Comparison of ENCODE assay signal across 12 cellular contexts in the genomic region with DNA sequence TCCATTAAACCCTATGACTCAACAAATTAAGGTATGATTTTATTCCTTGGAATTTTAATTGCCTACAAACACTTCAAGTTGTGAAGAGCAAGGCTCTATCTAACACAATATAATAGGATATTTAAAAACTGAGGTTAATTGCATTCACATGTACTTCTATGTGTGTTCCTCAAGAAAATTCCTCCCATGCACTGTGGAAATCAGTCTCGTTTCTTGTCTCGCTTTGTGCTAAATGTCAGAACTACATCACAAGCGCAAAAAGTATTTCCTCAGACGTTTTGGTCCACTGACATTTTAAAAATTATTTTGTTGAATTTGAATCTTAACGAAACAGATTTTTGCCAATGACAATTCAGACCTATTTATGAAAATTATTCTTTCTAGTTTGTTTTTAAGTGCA.
"Had no signal": no experiment of that assay in that cellular context is flagged by ENCODE, and none has a peak within 500 bp of the region (broad histone marks: within the 10 kb centered on the region; RNA-seq: fewer than 3 reads in every experiment).

No MANE protein-coding gene starts in this region.

- DNase-seq: activated CD4-positive, alpha-beta T cell treated with anti-CD3 and anti-CD28 coated beads for 4 hours; activated CD8-positive, alpha-beta memory T cell treated with anti-CD3 and anti-CD28 coated beads, Interleukin-2, amount 50 U/mL, for 48 hours; activated CD8-positive, alpha-beta T cell treated with anti-CD3 and anti-CD28 coated beads, Interleukin-2, amount 10 ng/mL, durations not matched to agents 7 days and 5 days; activated naive CD4-positive, alpha-beta T cell treated with Interleukin-2 at 50 U/mL for 16 hours; body of pancreas; foreskin keratinocyte; heart left ventricle; kidney; left ventricle myocardium inferior; mesenchymal stem cell; T-helper 1 cell; WERI-Rb-1 had no signal

- H3K27ac Mint-ChIP-seq: activated CD8-positive, alpha-beta T cell treated with anti-CD3 and anti-CD28 coated beads, Interleukin-2, amount 10 ng/mL, durations not matched to agents 7 days and 5 days had no signal

- H3K4me3 Mint-ChIP-seq: activated CD8-positive, alpha-beta T cell treated with anti-CD3 and anti-CD28 coated beads, Interleukin-2, amount 10 ng/mL, durations not matched to agents 7 days and 5 days had no signal
